Comparison of ENCODE assay signal across 8 cellular contexts in genomic region chr6:46651766-46652165, GRCh38. TPM values are rescaled to one million over a fixed set of nuclear protein-coding genes. Genes with fewer than 3 reads are reported as not detected.
DNase-seq lines count a peak whose midpoint lies in the region; ATAC-seq and TF ChIP-seq lines count a peak whose summit lies in the region.

No MANE protein-coding gene starts in this region.

- peaks cover 12% of the 10 kb centered on the region for H3K4me1 ChIP-seq in ACC112 (ENCODE audit: control insufficient read depth, insufficient read depth, low read length, unreplicated experiment)
- H3K4me1 ChIP-seq in mucosa of stomach (ENCODE audit: control insufficient read depth, insufficient read depth, low read length), result peaks cover 4% of the 10 kb centered on the region

- H3K9me3 ChIP-seq in mucosa of stomach (ENCODE audit: control insufficient read depth, low read length), result no peaks in the 10 kb centered on the region

- H3K4me1 Mint-ChIP-seq in IgD-negative memory B cell, result peaks cover 8 to 13% (median 13%) of the 10 kb centered on the region in 3 donors

- TF ChIP-seq CTCF in choroid plexus epithelial cell (conservative IDR thresholded peaks at IDR 0.05; ENCODE audit: low read depth, low read length), result no peak

- no peak for ATAC-seq in HG03442 (IDR thresholded peaks at IDR 0.05; ENCODE audit: unreplicated experiment)

- H3K79me2 ChIP-seq in ACC112 (ENCODE audit: control insufficient read depth, insufficient read depth, low read length, unreplicated experiment), result no peaks in the 10 kb centered on the region

- H3K27ac ChIP-seq in ACC112 (ENCODE audit: low read depth, low read length), result no peak overlapping the region

- peak overlapping the region; percentile 95 for H2AFZ ChIP-seq in ACC112 (ENCODE audit: low read length, unreplicated experiment)

- peaks cover 0 to 3% (median 2%) of the 10 kb centered on the region in 3 donors for H3K9me3 Mint-ChIP-seq in IgD-negative memory B cell

- H3K27me3 ChIP-seq in ACC112 (ENCODE audit: insufficient read depth, low read length), result no peaks in the 10 kb centered on the region
- H3K27me3 ChIP-seq in mucosa of stomach (ENCODE audit: control insufficient read depth, insufficient read depth, low read length), result peaks cover 7% of the 10 kb centered on the region

- no peak overlapping the region for H3K27ac Mint-ChIP-seq in IgD-negative memory B cell

- peak overlapping the region; percentile 81 for H3K4me3 ChIP-seq in ACC112 (ENCODE audit: low read depth, low read length)
- H3K4me3 ChIP-seq in choroid plexus epithelial cell (ENCODE audit: low read depth, low read length), result peak overlapping the region; percentile 87
- H3K4me3 ChIP-seq in mucosa of stomach (ENCODE audit: low read length), result peak overlapping the region; percentile 81

- no peaks in the 10 kb centered on the region for H3K36me3 Mint-ChIP-seq in IgD-negative memory B cell

- no peak overlapping the region for H3K9ac ChIP-seq in mucosa of stomach (ENCODE audit: low read length)

- no peaks in the 10 kb centered on the region for H3K36me3 ChIP-seq in ACC112 (ENCODE audit: insufficient read depth, low read length)
- H3K36me3 ChIP-seq in mucosa of stomach (ENCODE audit: control insufficient read depth, insufficient read depth, low read length), result no peaks in the 10 kb centered on the region

- DNase-seq in choroid plexus epithelial cell (ENCODE audit: low read depth) (peak; percentile 3), dermis blood vessel endothelial cell (no peak), GM03348 (ENCODE audit: low spot score) (no peak)
- no peak for DNase-seq in effector CD4-positive, alpha-beta T cell

- H3K27me3 Mint-ChIP-seq in IgD-negative memory B cell, result peaks cover 37% of the 10 kb centered on the region

- peak overlapping the region; percentile 84 to 93 (median 90) for H3K4me3 Mint-ChIP-seq in IgD-negative memory B cell

RNA-seq across cellular contexts. Expression of gene CYP39A1, which starts 0.9 kb away (rescaled TPM):
- not detected for polyA plus RNA-seq in IgD-negative memory B cell
- 0.74 and 3.4 TPM in 2 replicates for total RNA-seq in dermis blood vessel endothelial cell

RNA-seq across cellular contexts. Expression of gene SLC25A27, which starts 1.0 kb away (rescaled TPM):
- not detected for polyA plus RNA-seq in IgD-negative memory B cell
- 1.9 and 6.3 TPM in 2 replicates for total RNA-seq in dermis blood vessel endothelial cell

RNA-seq across cellular contexts. Expression of gene TDRD6, which starts 35.9 kb away (rescaled TPM):
- not detected for polyA plus RNA-seq in IgD-negative memory B cell
- total RNA-seq in dermis blood vessel endothelial cell, result 0.05 and 0.17 TPM in 2 replicates
